ENCODE assay signal across 19 cellular contexts in the genomic region with DNA sequence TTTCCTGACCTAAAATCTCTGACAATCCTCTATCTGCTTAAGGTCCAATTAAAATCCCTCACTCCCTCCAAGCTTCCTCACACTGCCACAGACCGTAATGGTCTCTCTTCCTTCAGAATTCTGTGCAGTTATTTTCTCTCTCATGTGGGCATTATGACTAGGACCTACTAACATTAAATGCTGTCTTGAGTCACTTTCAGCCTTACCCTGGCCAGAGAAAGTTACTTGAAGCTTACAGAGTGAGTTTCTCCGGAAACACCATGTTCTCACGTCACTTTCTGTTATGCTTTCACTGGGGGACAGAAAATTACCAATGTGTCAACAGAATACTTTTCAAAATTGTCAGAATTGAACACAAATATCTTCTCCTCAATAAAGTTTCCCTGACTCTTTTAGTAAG.
DNase-seq lines count a peak whose midpoint lies in the region; ATAC-seq lines count a peak whose summit lies in the region.
"Had no signal": no experiment of that assay in that cellular context is flagged by ENCODE, and none has a peak within 500 bp of the region (broad histone marks: within the 10 kb centered on the region; RNA-seq: fewer than 3 reads in every experiment).

No MANE protein-coding gene starts in this region.

- H3K4me1 ChIP-seq in HAP-1: no peaks in the 10 kb centered on the region
- H3K4me1 ChIP-seq: right atrium auricular region had no signal

- H3K9me3 ChIP-seq in T-helper 17 cell (ENCODE audit: control insufficient read depth, low read length, poor library complexity, severe bottlenecking): no peaks in the 10 kb centered on the region
- no peaks in the 10 kb centered on the region for H3K9me3 ChIP-seq in HAP-1
- H3K9me3 ChIP-seq: Caco-2, right atrium auricular region had no signal

- in situ Hi-C loops in HAP-1 (cut with MboI; ENCODE audit: low sequenced_read_pairs): no loop called here

- peak overlapping the region; percentile 68 for H3K27ac Mint-ChIP-seq in activated naive CD8-positive, alpha-beta T cell
- no peak overlapping the region for H3K27ac Mint-ChIP-seq in activated naive CD8-positive, alpha-beta T cell treated with anti-CD3 and anti-CD28 coated beads, Interleukin-2, amount 50 U/mL, for 24 hours
- peak overlapping the region; percentile 0 for H3K27ac Mint-ChIP-seq in T-helper 17 cell

- no peak for DNase-seq in activated naive CD8-positive, alpha-beta T cell treated with anti-CD3 and anti-CD28 coated beads, Interleukin-2, amount 50 U/mL, for 24 hours
- DNase-seq in T-helper 17 cell: no peak
- DNase-seq in UCSD-AML1 (lab: John Stamatoyannopoulos, UW; ENCODE audit: unreplicated experiment): no peak
- DNase-seq in HAP-1 (ENCODE audit: low spot score in 2 of 2): no peak
- DNase-seq: activated CD4-positive, CD25-positive, alpha-beta regulatory T cell treated with anti-CD3 and anti-CD28 coated beads, Interleukin-2, amount 50 U/mL, for 72 hours; aorta; Caco-2; foreskin fibroblast; GOT3; IMR-90; MM.1S; NCI-H1930; NCI-H510A; SHP77 had no signal

- H3K36me3 ChIP-seq in HAP-1 (replicated peaks): no peaks in the 10 kb centered on the region
- H3K36me3 ChIP-seq: right atrium auricular region had no signal

- no peak overlapping the region for H3K4me3 Mint-ChIP-seq in activated naive CD8-positive, alpha-beta T cell
- H3K4me3 Mint-ChIP-seq in activated naive CD8-positive, alpha-beta T cell treated with anti-CD3 and anti-CD28 coated beads, Interleukin-2, amount 50 U/mL, for 24 hours: no peak overlapping the region
- peak overlapping the region; percentile 28 for H3K4me3 Mint-ChIP-seq in T-helper 17 cell

- H3K27me3 Mint-ChIP-seq in activated naive CD8-positive, alpha-beta T cell: no peaks in the 10 kb centered on the region
- no peaks in the 10 kb centered on the region for H3K27me3 Mint-ChIP-seq in activated naive CD8-positive, alpha-beta T cell treated with anti-CD3 and anti-CD28 coated beads, Interleukin-2, amount 50 U/mL, for 24 hours
- no peaks in the 10 kb centered on the region for H3K27me3 Mint-ChIP-seq in T-helper 17 cell

- H3K36me3 Mint-ChIP-seq in activated naive CD8-positive, alpha-beta T cell: peaks cover 14% of the 10 kb centered on the region
- H3K36me3 Mint-ChIP-seq in activated naive CD8-positive, alpha-beta T cell treated with anti-CD3 and anti-CD28 coated beads, Interleukin-2, amount 50 U/mL, for 24 hours (ENCODE audit: low read depth): peaks cover 1% of the 10 kb centered on the region
- H3K36me3 Mint-ChIP-seq in T-helper 17 cell (ENCODE audit: low read depth): peaks cover 18% of the 10 kb centered on the region

- peaks cover 32% of the 10 kb centered on the region for H3K4me1 Mint-ChIP-seq in activated naive CD8-positive, alpha-beta T cell (ENCODE audit: low read depth)
- H3K4me1 Mint-ChIP-seq in activated naive CD8-positive, alpha-beta T cell treated with anti-CD3 and anti-CD28 coated beads, Interleukin-2, amount 50 U/mL, for 24 hours: peaks cover 15% of the 10 kb centered on the region
- H3K4me1 Mint-ChIP-seq in T-helper 17 cell: peaks cover 30% of the 10 kb centered on the region

- ATAC-seq in activated naive CD8-positive, alpha-beta T cell treated with anti-CD3 and anti-CD28 coated beads, Interleukin-2, amount 50 U/mL, for 24 hours: no peak
- peak; percentile 58 for ATAC-seq in GM21526 (IDR thresholded peaks at IDR 0.05; ENCODE audit: low FRiP score, unreplicated experiment)
- ATAC-seq in T-helper 17 cell: no peak
- no peak for ATAC-seq in GM19328 (IDR thresholded peaks at IDR 0.05; ENCODE audit: unreplicated experiment)
- ATAC-seq in HG03097 (IDR thresholded peaks at IDR 0.05; ENCODE audit: low FRiP score, unreplicated experiment): no peak

- H3K9me3 Mint-ChIP-seq in activated naive CD8-positive, alpha-beta T cell (ENCODE audit: low read depth): peaks cover 6% of the 10 kb centered on the region
- H3K9me3 Mint-ChIP-seq in activated naive CD8-positive, alpha-beta T cell treated with anti-CD3 and anti-CD28 coated beads, Interleukin-2, amount 50 U/mL, for 24 hours: no peaks in the 10 kb centered on the region

- no peaks in the 10 kb centered on the region for H3K27me3 ChIP-seq in HAP-1 (ENCODE audit: low read depth)
- H3K27me3 ChIP-seq: right atrium auricular region had no signal

- no peak overlapping the region for H3K4me3 ChIP-seq in HAP-1
- H3K4me3 ChIP-seq: right atrium auricular region had no signal
